1 cellular context compared by ENCODE assay signal in the genomic region with DNA sequence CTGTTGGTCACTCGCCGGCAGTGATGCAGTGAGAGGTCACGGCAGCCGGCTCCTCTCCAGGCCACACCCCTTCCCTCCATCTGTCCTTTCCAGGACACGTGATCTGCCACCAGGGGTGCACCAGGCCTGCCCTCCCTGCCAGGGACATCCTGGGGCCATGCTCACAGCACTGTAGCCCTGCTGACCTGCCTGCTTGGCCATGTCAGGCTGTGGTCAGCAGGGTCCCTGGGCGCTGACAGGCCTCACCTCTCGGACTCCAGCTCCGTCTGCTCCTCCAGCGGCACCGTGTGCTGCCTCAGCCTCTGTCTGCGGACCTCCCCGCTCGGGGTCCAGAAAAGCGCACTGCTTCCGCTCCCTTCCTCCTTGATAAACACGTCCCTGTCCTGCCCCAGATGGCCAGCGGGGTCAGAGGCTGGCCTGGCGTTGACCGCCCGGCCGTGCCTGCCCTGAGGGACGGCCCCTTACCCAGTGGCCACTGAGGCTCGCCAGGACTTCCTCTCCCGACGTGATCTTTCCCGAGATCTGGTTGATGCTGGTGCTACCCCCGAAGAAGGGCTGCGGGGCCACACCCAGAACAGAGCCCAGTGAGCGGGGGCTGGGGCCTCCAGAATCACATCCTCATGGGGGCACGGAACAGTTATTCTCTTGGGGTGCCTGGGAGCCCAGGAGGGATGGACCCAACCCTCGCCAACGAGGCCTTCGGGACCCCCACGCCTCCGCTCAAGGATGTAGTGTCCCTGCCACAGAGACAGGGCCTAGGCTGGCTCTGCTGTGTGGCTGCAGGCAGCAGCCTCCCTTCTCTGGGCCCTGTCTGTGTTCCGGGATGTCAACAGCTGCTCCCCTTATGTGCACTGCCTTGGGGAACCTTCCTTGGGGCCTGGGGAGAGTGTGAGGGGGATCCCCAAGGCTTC.
TF ChIP-seq lines count a peak whose summit lies in the region.

No MANE protein-coding gene starts in this region.

TF ChIP-seq in HepG2, 621 proteins besides CTCF, POLR2A, EP300 and RAD21:
- TF ChIP-seq ZNF768 (CRISPR knock-in tag; IDR thresholded peaks at IDR 0.05) (peak; percentile 90), NAIF1 (CRISPR knock-in tag; IDR thresholded peaks at IDR 0.05; ENCODE audit: borderline replicate concordance) (no peak)
- TF ChIP-seq, protein P1, sequence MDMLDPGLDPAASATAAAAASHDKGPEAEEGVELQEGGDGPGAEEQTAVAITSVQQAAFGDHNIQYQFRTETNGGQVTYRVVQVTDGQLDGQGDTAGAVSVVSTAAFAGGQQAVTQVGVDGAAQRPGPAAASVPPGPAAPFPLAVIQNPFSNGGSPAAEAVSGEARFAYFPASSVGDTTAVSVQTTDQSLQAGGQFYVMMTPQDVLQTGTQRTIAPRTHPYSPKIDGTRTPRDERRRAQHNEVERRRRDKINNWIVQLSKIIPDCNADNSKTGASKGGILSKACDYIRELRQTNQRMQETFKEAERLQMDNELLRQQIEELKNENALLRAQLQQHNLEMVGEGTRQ (IDR thresholded peaks at IDR 0.05; ENCODE audit: low read depth, low read length): 0 out of 2 replicates have a peak, but pooled peaks have one; percentile 43
- TF ChIP-seq, protein P1 (CRISPR knock-in tag; IDR thresholded peaks at IDR 0.05; ENCODE audit: borderline replicate concordance): peak; percentile 44; the same call in 1 of the 2 replicates
